In the genomic region with DNA sequence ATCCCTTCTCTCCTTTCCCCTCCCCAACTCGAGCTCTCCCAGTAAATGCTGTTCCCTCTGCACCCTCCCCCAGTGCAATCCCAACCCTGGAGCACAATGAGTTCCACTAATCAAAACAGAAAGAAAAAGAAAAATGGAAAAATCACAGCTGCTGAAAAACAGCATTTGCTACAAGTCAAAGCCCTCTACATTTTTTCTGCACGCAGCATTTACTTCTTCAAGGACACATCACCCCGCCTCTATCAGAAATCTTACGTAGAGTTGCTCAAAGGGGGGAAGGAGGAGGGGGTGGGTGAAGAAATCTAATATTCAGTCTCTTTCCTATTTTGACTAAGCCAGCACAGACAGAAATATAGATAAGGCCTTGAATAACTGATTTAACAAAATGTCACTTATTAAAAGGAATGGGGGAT, we compare ENCODE assay signal across 1 cellular context.
TF ChIP-seq lines count a peak whose summit lies in the region.

No MANE protein-coding gene starts in this region.

TF ChIP-seq in GM23338, 12 proteins besides CTCF, POLR2A, EP300 and RAD21 (continued from another document):
- TF ChIP-seq, protein P1, sequence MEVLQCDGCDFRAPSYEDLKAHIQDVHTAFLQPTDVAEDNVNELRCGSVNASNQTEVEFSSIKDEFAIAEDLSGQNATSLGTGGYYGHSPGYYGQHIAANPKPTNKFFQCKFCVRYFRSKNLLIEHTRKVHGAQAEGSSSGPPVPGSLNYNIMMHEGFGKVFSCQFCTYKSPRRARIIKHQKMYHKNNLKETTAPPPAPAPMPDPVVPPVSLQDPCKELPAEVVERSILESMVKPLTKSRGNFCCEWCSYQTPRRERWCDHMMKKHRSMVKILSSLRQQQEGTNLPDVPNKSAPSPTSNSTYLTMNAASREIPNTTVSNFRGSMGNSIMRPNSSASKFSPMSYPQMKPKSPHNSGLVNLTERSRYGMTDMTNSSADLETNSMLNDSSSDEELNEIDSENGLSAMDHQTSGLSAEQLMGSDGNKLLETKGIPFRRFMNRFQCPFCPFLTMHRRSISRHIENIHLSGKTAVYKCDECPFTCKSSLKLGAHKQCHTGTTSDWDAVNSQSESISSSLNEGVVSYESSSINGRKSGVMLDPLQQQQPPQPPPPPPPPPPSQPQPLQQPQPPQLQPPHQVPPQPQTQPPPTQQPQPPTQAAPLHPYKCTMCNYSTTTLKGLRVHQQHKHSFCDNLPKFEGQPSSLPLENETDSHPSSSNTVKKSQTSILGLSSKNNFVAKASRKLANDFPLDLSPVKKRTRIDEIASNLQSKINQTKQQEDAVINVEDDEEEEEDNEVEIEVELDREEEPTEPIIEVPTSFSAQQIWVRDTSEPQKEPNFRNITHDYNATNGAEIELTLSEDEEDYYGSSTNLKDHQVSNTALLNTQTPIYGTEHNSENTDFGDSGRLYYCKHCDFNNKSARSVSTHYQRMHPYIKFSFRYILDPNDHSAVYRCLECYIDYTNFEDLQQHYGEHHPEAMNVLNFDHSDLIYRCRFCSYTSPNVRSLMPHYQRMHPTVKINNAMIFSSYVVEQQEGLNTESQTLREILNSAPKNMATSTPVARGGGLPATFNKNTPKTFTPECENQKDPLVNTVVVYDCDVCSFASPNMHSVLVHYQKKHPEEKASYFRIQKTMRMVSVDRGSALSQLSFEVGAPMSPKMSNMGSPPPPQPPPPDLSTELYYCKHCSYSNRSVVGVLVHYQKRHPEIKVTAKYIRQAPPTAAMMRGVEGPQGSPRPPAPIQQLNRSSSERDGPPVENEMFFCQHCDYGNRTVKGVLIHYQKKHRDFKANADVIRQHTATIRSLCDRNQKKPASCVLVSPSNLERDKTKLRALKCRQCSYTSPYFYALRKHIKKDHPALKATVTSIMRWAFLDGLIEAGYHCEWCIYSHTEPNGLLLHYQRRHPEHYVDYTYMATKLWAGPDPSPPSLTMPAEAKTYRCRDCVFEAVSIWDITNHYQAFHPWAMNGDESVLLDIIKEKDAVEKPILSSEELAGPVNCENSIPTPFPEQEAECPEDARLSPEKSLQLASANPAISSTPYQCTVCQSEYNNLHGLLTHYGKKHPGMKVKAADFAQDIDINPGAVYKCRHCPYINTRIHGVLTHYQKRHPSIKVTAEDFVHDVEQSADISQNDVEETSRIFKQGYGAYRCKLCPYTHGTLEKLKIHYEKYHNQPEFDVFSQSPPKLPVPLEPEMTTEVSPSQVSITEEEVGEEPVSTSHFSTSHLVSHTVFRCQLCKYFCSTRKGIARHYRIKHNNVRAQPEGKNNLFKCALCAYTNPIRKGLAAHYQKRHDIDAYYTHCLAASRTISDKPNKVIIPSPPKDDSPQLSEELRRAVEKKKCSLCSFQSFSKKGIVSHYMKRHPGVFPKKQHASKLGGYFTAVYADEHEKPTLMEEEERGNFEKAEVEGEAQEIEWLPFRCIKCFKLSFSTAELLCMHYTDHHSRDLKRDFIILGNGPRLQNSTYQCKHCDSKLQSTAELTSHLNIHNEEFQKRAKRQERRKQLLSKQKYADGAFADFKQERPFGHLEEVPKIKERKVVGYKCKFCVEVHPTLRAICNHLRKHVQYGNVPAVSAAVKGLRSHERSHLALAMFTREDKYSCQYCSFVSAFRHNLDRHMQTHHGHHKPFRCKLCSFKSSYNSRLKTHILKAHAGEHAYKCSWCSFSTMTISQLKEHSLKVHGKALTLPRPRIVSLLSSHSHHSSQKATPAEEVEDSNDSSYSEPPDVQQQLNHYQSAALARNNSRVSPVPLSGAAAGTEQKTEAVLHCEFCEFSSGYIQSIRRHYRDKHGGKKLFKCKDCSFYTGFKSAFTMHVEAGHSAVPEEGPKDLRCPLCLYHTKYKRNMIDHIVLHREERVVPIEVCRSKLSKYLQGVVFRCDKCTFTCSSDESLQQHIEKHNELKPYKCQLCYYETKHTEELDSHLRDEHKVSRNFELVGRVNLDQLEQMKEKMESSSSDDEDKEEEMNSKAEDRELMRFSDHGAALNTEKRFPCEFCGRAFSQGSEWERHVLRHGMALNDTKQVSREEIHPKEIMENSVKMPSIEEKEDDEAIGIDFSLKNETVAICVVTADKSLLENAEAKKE (CRISPR knock-in tag; IDR thresholded peaks at IDR 0.05): no peak
TF ChIP-seq in GM23338: peak in this region for 0.
